ENCODE assay signal across 1 cellular context in the genomic region with DNA sequence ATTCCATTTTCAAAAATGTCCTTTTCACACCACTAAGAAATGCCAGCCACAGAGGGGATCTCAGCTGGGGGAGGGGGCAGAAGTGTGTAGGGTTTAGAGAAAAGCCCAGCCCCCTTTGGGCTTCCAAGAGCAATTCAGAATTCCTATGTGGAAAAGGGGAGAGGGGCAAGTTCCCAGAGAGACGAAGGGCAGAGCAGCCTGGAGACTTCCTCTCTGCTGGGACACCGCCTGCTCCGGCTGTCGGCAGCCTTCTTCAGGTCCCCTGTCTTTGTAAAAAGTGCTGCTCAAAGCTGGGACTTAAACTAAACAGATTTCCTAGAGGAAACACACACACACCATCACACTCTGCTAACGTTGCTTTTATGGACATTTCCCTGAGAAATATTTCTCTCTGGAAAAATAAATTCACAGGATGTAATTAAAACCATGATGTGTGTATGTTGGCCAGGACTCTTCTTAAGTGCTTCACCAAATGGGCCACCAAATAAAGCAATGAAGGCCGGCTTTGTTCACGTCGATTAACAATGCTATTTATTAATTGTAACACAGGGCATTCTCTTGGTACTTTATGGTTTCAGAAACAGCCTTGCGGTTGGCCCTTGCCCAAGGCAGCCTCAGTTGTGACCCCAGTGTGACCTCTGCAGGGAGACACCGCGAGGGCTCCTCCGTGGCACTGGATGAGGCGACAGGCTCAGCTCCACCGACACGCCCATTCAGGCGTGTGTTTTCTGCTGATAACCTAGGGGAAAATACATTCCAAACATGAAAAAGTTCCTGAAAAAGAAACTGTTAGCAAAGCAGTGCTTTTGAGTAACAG.
TF ChIP-seq lines count a peak whose summit lies in the region.

No MANE protein-coding gene starts in this region.

TF ChIP-seq in K562, 482 proteins besides CTCF, POLR2A, EP300 and RAD21 (continued from another document and continues in another):
- TF ChIP-seq, protein P1, sequence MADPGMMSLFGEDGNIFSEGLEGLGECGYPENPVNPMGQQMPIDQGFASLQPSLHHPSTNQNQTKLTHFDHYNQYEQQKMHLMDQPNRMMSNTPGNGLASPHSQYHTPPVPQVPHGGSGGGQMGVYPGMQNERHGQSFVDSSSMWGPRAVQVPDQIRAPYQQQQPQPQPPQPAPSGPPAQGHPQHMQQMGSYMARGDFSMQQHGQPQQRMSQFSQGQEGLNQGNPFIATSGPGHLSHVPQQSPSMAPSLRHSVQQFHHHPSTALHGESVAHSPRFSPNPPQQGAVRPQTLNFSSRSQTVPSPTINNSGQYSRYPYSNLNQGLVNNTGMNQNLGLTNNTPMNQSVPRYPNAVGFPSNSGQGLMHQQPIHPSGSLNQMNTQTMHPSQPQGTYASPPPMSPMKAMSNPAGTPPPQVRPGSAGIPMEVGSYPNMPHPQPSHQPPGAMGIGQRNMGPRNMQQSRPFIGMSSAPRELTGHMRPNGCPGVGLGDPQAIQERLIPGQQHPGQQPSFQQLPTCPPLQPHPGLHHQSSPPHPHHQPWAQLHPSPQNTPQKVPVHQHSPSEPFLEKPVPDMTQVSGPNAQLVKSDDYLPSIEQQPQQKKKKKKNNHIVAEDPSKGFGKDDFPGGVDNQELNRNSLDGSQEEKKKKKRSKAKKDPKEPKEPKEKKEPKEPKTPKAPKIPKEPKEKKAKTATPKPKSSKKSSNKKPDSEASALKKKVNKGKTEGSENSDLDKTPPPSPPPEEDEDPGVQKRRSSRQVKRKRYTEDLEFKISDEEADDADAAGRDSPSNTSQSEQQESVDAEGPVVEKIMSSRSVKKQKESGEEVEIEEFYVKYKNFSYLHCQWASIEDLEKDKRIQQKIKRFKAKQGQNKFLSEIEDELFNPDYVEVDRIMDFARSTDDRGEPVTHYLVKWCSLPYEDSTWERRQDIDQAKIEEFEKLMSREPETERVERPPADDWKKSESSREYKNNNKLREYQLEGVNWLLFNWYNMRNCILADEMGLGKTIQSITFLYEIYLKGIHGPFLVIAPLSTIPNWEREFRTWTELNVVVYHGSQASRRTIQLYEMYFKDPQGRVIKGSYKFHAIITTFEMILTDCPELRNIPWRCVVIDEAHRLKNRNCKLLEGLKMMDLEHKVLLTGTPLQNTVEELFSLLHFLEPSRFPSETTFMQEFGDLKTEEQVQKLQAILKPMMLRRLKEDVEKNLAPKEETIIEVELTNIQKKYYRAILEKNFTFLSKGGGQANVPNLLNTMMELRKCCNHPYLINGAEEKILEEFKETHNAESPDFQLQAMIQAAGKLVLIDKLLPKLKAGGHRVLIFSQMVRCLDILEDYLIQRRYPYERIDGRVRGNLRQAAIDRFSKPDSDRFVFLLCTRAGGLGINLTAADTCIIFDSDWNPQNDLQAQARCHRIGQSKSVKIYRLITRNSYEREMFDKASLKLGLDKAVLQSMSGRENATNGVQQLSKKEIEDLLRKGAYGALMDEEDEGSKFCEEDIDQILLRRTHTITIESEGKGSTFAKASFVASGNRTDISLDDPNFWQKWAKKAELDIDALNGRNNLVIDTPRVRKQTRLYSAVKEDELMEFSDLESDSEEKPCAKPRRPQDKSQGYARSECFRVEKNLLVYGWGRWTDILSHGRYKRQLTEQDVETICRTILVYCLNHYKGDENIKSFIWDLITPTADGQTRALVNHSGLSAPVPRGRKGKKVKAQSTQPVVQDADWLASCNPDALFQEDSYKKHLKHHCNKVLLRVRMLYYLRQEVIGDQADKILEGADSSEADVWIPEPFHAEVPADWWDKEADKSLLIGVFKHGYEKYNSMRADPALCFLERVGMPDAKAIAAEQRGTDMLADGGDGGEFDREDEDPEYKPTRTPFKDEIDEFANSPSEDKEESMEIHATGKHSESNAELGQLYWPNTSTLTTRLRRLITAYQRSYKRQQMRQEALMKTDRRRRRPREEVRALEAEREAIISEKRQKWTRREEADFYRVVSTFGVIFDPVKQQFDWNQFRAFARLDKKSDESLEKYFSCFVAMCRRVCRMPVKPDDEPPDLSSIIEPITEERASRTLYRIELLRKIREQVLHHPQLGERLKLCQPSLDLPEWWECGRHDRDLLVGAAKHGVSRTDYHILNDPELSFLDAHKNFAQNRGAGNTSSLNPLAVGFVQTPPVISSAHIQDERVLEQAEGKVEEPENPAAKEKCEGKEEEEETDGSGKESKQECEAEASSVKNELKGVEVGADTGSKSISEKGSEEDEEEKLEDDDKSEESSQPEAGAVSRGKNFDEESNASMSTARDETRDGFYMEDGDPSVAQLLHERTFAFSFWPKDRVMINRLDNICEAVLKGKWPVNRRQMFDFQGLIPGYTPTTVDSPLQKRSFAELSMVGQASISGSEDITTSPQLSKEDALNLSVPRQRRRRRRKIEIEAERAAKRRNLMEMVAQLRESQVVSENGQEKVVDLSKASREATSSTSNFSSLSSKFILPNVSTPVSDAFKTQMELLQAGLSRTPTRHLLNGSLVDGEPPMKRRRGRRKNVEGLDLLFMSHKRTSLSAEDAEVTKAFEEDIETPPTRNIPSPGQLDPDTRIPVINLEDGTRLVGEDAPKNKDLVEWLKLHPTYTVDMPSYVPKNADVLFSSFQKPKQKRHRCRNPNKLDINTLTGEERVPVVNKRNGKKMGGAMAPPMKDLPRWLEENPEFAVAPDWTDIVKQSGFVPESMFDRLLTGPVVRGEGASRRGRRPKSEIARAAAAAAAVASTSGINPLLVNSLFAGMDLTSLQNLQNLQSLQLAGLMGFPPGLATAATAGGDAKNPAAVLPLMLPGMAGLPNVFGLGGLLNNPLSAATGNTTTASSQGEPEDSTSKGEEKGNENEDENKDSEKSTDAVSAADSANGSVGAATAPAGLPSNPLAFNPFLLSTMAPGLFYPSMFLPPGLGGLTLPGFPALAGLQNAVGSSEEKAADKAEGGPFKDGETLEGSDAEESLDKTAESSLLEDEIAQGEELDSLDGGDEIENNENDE (IDR thresholded peaks at IDR 0.05; ENCODE audit: low read depth, low read length): no peak
- TF ChIP-seq ZNF584 (CRISPR knock-in tag; IDR thresholded peaks at IDR 0.05; ENCODE audit: low read depth) (no peak), EWSR1 (IDR thresholded peaks at IDR 0.05; ENCODE audit: borderline replicate concordance, low read depth, partially characterized antibody) (no peak), SP1 (CRISPR knock-in tag; IDR thresholded peaks at IDR 0.05) (no peak), CBFA2T3 (IDR thresholded peaks at IDR 0.05) (peak; percentile 87), U2AF2 (optimal IDR thresholded peaks at IDR 0.05; ENCODE audit: low read depth, low read length) (no peak), PHTF2 (CRISPR knock-in tag; IDR thresholded peaks at IDR 0.05) (no peak), TAF15 (IDR thresholded peaks at IDR 0.05; ENCODE audit: low read depth, low read length) (no peak), ZNF253 (CRISPR knock-in tag; conservative IDR thresholded peaks at IDR 0.05) (no peak), MTA1 (IDR thresholded peaks at IDR 0.05; ENCODE audit: borderline replicate concordance) (no peak), HMG20A (CRISPR knock-in tag; conservative IDR thresholded peaks at IDR 0.05) (no peak), KLF16 (IDR thresholded peaks at IDR 0.05) (peak; percentile 46; the same call in 1 of the 2 replicates), ZEB2 (IDR thresholded peaks at IDR 0.05) (no peak), ZNF133 (CRISPR knock-in tag; IDR thresholded peaks at IDR 0.05) (no peak), ZNF780A (CRISPR knock-in tag; IDR thresholded peaks at IDR 0.05) (no peak), ZNF174 (CRISPR knock-in tag; IDR thresholded peaks at IDR 0.05) (no peak), TRIM28 (IDR thresholded peaks at IDR 0.05) (no peak), KLF13 (tag; IDR thresholded peaks at IDR 0.05; ENCODE audit: borderline replicate concordance, low read depth) (peak; percentile 63; the same call in 1 of the 2 replicates), HDAC8 (tag; IDR thresholded peaks at IDR 0.05) (no peak), BHLHE40 (IDR thresholded peaks at IDR 0.05; ENCODE audit: low read length) (no peak), SOX6 (IDR thresholded peaks at IDR 0.05) (peak; percentile 68), U2AF1 (optimal IDR thresholded peaks at IDR 0.05; ENCODE audit: low read depth, low read length) (no peak), TBP (optimal IDR thresholded peaks at IDR 0.05; ENCODE audit: low read depth, low read length) (no peak), RFX1 (IDR thresholded peaks at IDR 0.05) (no peak), RNF2 (IDR thresholded peaks at IDR 0.05) (peak; percentile 20; the same call in 1 of the 2 replicates)
- TF ChIP-seq, protein P2, sequence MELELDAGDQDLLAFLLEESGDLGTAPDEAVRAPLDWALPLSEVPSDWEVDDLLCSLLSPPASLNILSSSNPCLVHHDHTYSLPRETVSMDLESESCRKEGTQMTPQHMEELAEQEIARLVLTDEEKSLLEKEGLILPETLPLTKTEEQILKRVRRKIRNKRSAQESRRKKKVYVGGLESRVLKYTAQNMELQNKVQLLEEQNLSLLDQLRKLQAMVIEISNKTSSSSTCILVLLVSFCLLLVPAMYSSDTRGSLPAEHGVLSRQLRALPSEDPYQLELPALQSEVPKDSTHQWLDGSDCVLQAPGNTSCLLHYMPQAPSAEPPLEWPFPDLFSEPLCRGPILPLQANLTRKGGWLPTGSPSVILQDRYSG (tag; conservative IDR thresholded peaks at IDR 0.05; ENCODE audit: low read depth): no peak
- TF ChIP-seq, protein P3, sequence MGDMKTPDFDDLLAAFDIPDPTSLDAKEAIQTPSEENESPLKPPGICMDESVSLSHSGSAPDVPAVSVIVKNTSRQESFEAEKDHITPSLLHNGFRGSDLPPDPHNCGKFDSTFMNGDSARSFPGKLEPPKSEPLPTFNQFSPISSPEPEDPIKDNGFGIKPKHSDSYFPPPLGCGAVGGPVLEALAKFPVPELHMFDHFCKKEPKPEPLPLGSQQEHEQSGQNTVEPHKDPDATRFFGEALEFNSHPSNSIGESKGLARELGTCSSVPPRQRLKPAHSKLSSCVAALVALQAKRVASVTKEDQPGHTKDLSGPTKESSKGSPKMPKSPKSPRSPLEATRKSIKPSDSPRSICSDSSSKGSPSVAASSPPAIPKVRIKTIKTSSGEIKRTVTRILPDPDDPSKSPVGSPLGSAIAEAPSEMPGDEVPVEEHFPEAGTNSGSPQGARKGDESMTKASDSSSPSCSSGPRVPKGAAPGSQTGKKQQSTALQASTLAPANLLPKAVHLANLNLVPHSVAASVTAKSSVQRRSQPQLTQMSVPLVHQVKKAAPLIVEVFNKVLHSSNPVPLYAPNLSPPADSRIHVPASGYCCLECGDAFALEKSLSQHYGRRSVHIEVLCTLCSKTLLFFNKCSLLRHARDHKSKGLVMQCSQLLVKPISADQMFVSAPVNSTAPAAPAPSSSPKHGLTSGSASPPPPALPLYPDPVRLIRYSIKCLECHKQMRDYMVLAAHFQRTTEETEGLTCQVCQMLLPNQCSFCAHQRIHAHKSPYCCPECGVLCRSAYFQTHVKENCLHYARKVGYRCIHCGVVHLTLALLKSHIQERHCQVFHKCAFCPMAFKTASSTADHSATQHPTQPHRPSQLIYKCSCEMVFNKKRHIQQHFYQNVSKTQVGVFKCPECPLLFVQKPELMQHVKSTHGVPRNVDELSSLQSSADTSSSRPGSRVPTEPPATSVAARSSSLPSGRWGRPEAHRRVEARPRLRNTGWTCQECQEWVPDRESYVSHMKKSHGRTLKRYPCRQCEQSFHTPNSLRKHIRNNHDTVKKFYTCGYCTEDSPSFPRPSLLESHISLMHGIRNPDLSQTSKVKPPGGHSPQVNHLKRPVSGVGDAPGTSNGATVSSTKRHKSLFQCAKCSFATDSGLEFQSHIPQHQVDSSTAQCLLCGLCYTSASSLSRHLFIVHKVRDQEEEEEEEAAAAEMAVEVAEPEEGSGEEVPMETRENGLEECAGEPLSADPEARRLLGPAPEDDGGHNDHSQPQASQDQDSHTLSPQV (IDR thresholded peaks at IDR 0.05): peak; percentile 70
- TF ChIP-seq, protein P4, sequence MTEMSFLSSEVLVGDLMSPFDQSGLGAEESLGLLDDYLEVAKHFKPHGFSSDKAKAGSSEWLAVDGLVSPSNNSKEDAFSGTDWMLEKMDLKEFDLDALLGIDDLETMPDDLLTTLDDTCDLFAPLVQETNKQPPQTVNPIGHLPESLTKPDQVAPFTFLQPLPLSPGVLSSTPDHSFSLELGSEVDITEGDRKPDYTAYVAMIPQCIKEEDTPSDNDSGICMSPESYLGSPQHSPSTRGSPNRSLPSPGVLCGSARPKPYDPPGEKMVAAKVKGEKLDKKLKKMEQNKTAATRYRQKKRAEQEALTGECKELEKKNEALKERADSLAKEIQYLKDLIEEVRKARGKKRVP (CRISPR knock-in tag; IDR thresholded peaks at IDR 0.05): no peak
- TF ChIP-seq, protein P5, sequence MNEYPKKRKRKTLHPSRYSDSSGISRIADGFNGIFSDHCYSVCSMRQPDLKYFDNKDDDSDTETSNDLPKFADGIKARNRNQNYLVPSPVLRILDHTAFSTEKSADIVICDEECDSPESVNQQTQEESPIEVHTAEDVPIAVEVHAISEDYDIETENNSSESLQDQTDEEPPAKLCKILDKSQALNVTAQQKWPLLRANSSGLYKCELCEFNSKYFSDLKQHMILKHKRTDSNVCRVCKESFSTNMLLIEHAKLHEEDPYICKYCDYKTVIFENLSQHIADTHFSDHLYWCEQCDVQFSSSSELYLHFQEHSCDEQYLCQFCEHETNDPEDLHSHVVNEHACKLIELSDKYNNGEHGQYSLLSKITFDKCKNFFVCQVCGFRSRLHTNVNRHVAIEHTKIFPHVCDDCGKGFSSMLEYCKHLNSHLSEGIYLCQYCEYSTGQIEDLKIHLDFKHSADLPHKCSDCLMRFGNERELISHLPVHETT (CRISPR knock-in tag; conservative IDR thresholded peaks at IDR 0.05 in 1 of 2, IDR thresholded peaks at IDR 0.05 in 1 of 2): no peak
- TF ChIP-seq, protein P6, sequence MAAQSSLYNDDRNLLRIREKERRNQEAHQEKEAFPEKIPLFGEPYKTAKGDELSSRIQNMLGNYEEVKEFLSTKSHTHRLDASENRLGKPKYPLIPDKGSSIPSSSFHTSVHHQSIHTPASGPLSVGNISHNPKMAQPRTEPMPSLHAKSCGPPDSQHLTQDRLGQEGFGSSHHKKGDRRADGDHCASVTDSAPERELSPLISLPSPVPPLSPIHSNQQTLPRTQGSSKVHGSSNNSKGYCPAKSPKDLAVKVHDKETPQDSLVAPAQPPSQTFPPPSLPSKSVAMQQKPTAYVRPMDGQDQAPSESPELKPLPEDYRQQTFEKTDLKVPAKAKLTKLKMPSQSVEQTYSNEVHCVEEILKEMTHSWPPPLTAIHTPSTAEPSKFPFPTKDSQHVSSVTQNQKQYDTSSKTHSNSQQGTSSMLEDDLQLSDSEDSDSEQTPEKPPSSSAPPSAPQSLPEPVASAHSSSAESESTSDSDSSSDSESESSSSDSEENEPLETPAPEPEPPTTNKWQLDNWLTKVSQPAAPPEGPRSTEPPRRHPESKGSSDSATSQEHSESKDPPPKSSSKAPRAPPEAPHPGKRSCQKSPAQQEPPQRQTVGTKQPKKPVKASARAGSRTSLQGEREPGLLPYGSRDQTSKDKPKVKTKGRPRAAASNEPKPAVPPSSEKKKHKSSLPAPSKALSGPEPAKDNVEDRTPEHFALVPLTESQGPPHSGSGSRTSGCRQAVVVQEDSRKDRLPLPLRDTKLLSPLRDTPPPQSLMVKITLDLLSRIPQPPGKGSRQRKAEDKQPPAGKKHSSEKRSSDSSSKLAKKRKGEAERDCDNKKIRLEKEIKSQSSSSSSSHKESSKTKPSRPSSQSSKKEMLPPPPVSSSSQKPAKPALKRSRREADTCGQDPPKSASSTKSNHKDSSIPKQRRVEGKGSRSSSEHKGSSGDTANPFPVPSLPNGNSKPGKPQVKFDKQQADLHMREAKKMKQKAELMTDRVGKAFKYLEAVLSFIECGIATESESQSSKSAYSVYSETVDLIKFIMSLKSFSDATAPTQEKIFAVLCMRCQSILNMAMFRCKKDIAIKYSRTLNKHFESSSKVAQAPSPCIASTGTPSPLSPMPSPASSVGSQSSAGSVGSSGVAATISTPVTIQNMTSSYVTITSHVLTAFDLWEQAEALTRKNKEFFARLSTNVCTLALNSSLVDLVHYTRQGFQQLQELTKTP (IDR thresholded peaks at IDR 0.05; ENCODE audit: low read depth in 1 of 2, partially characterized antibody in 2 of 2): no peak
